13 cellular contexts compared by ENCODE assay signal in genomic region chr3:188253800-188254452, GRCh38.
A peak's percentile ranks its signal among the peaks of the same experiment; 100 is the strongest.
DNase-seq lines count a peak whose midpoint lies in the region; ATAC-seq and TF ChIP-seq lines count a peak whose summit lies in the region.
"Had no signal": no experiment of that assay in that cellular context is flagged by ENCODE, and none has a peak within 500 bp of the region (broad histone marks: within the 10 kb centered on the region; RNA-seq: fewer than 3 reads in every experiment).

No MANE protein-coding gene starts in this region.

- 65% methylated on average over 2 of the region's 2 CpGs for WGBS in right lobe of liver (ENCODE audit: insufficient coverage, low coverage, low lambda C conversion rate, missing lambda C conversion rate)

- H3K27ac ChIP-seq in ascending aorta, result peak overlapping the region; percentile 33 to 58
- H3K27ac ChIP-seq in right lobe of liver, result no peak overlapping the region
- H3K27ac ChIP-seq: left ventricle myocardium inferior, SJCRH30 had no signal

- H3K4me1 ChIP-seq in ascending aorta (peaks cover 10 to 50% of the 10 kb centered on the region in 2 donors), right lobe of liver (peaks cover 0 to 7% (median 2%) of the 10 kb centered on the region in 4 donors)
- H3K4me1 ChIP-seq: SJCRH30 had no signal

- H3K27me3 ChIP-seq in ascending aorta (no peaks in the 10 kb centered on the region), right lobe of liver (no peaks in the 10 kb centered on the region)
- H3K27me3 ChIP-seq: SJCRH30 had no signal

- intact Hi-C loops in ascending aorta (cut with DNase I), result no loop called here
- intact Hi-C loops in right lobe of liver (cut with DNase I), result no loop called here

- no peak for TF ChIP-seq POLR2A in right lobe of liver (IDR thresholded peaks at IDR 0.05)

- H3K9me3 ChIP-seq in ascending aorta, result peaks cover 0 to 3% of the 10 kb centered on the region in 2 donors
- no peaks in the 10 kb centered on the region for H3K9me3 ChIP-seq in right lobe of liver
- H3K9me3 ChIP-seq: left ventricle myocardium inferior, SJCRH30 had no signal

- ATAC-seq in right lobe of liver, result no peak
- ATAC-seq in GM18498 (IDR thresholded peaks at IDR 0.05; ENCODE audit: unreplicated experiment), result no peak

- H3K4me3 ChIP-seq in ascending aorta, result no peak overlapping the region
- H3K4me3 ChIP-seq in right lobe of liver, result no peak overlapping the region
- H3K4me3 ChIP-seq: left ventricle myocardium inferior, SJCRH30 had no signal

- no peak for TF ChIP-seq CTCF in ascending aorta (IDR thresholded peaks at IDR 0.05)
- no peak for TF ChIP-seq CTCF in right lobe of liver (IDR thresholded peaks at IDR 0.05)

- peak; percentile 41 for DNase-seq in stimulated activated CD4-positive, alpha-beta T cell treated with anti-CD3 and anti-CD28 coated beads, Interleukin-4, amount 100 ng/mL, for 24 hours
- DNase-seq in stimulated activated CD4-positive, alpha-beta T cell treated with anti-CD3 and anti-CD28 coated beads, Interleukin-12 subunit alpha, Interleukin-12 subunit beta, amount 100 ng/mL, for 4 hours, result no peak
- no peak for DNase-seq in ascending aorta (ENCODE audit: low spot score in 2 of 2)
- DNase-seq in renal cortical epithelial cell (ENCODE audit: low read depth), result peak; percentile 78
- DNase-seq in right lobe of liver, result no peak
- DNase-seq in cortex of kidney (lab: John Stamatoyannopoulos, UW), result no peak
- DNase-seq: Kasumi-1; left ventricle myocardium inferior; NCI-H1105 treated with DMSO at 0.1 percent for 48 hours; NCI-H524 treated with DMSO at 0.1 percent for 48 hours; SJCRH30; stimulated activated naive CD4-positive, alpha-beta T cell treated with Interleukin-2 at 50 U/mL for 16 hours had no signal

- H3K36me3 ChIP-seq in ascending aorta, result peaks cover 4 to 12% of the 10 kb centered on the region in 2 donors
- H3K36me3 ChIP-seq in right lobe of liver, result no peaks in the 10 kb centered on the region
- H3K36me3 ChIP-seq: left ventricle myocardium inferior, SJCRH30 had no signal

Comparison
In these comparisons a context has a peak if more than half of its experiments do, and no peak if none do; other contexts are left out.
1. DNase-seq: peak in stimulated activated CD4-positive, alpha-beta T cell treated with anti-CD3 and anti-CD28 coated beads, Interleukin-4, amount 100 ng/mL, for 24 hours (single experiment) and renal cortical epithelial cell (single experiment); none in stimulated activated CD4-positive, alpha-beta T cell treated with anti-CD3 and anti-CD28 coated beads, Interleukin-12 subunit alpha, Interleukin-12 subunit beta, amount 100 ng/mL, for 4 hours (single experiment), ascending aorta (0 of 2), right lobe of liver (0 of 3) and cortex of kidney (single experiment).
2. H3K27ac ChIP-seq: peak in ascending aorta (2 of 2); none in right lobe of liver (0 of 3).